Comparison of ENCODE assay signal across 7 cellular contexts in the genomic region with DNA sequence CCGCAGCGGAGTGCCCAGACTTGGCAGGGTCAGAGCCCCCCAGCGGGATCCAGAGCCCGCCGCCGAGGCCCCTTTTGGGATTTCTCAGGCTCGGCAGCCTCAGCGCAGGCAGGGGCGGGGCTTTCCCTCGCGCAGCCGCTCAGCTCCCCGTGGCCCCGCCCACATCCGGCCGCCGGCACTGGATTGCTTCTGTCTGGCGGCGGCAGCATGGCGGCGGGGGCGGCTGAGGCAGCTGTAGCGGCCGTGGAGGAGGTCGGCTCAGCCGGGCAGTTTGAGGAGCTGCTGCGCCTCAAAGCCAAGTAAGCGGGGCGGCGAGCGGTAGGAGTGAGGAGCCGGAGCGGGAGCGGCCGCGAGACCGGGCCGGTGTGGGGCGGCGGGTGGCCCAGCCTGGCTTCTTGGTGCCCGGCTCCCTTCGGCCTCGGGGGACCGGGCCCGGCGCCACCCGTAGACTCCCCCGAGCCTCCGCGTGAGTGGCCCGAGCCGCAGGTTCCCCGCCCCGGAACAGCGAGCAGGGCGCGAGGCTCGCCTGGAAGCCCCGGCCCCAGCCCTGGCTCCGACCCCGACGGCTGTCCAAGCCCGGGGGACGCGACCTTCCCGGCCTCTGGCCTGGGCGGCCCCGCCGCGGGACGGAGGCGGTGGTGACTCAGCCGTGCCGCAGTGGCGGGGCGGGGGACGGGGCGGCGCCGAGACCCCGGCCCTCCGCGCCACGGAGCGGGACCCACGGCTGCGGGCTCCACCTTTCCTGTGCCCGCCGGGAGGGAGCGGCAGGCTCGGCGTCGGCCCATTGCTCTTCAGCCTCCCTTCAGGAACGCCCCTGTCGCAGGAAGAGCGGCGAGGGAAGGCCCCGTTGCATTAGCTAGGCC.
A peak's percentile ranks its signal among the peaks of the same experiment; 100 is the strongest.
DNase-seq lines count a peak whose midpoint lies in the region; ATAC-seq and TF ChIP-seq lines count a peak whose summit lies in the region.

A gene (plus strand): TSS at position 178 of the 863 bp plus-strand sequence. CDS start 30 bp downstream, at position 208.

- peak within 1 kb of the TSS; percentile 87 for H3K27ac Mint-ChIP-seq in T-helper 2 cell treated with Interferon-gamma antibody and Interleukin-4, amounts not matched to agents 5 μg/mL and 100 μg/mL, for 36 hours

- H3K4me3 ChIP-seq in astrocyte of the cerebellum (ENCODE audit: low read depth, low read length): peak within 1 kb of the TSS; percentile 73

- H3K4me3 Mint-ChIP-seq in T-helper 2 cell treated with Interferon-gamma antibody and Interleukin-4, amounts not matched to agents 5 μg/mL and 100 μg/mL, for 36 hours: peak within 1 kb of the TSS; percentile 89

- in situ Hi-C loops in GM13977 (cut with MboI; ENCODE audit: low pct_unique_long_range_greater_than_20kb, low sequenced_read_pairs, unreplicated experiment): no loop called here
- in situ Hi-C loops in astrocyte of the cerebellum (cut with HindIII; ENCODE audit: low sequenced_read_pairs): no loop called here

- no peaks in the 10 kb centered on the region for H3K9me3 Mint-ChIP-seq in T-helper 2 cell treated with Interferon-gamma antibody and Interleukin-4, amounts not matched to agents 5 μg/mL and 100 μg/mL, for 36 hours

- peaks cover 12% of the 10 kb centered on the region for H3K27me3 Mint-ChIP-seq in T-helper 2 cell treated with Interferon-gamma antibody and Interleukin-4, amounts not matched to agents 5 μg/mL and 100 μg/mL, for 36 hours (ENCODE audit: low read depth)

- H3K4me1 Mint-ChIP-seq in T-helper 2 cell treated with Interferon-gamma antibody and Interleukin-4, amounts not matched to agents 5 μg/mL and 100 μg/mL, for 36 hours (ENCODE audit: low read depth): peaks cover 31% of the 10 kb centered on the region

- H3K36me3 Mint-ChIP-seq in T-helper 2 cell treated with Interferon-gamma antibody and Interleukin-4, amounts not matched to agents 5 μg/mL and 100 μg/mL, for 36 hours (ENCODE audit: low read depth): peaks cover 7% of the 10 kb centered on the region

- TF ChIP-seq CTCF in GM13977 (IDR thresholded peaks at IDR 0.05; ENCODE audit: extremely low read depth, insufficient read depth, missing control alignments) (no peak), astrocyte of the cerebellum (IDR thresholded peaks at IDR 0.05; ENCODE audit: low read depth, low read length, missing control alignments) (no peak)

- peak; percentile 98 for DNase-seq in GM13977 (ENCODE audit: low spot score)
- DNase-seq in NCI-H1436 treated with DMSO at 0.1 percent for 48 hours (lab: John Stamatoyannopoulos, UW): peak; percentile 13
- DNase-seq in T-helper 2 cell treated with Interferon-gamma antibody and Interleukin-4, amounts not matched to agents 5 μg/mL and 100 μg/mL, for 36 hours (ENCODE audit: low spot score): peak; percentile 89
- peak; percentile 36 for DNase-seq in astrocyte of the cerebellum (ENCODE audit: low read depth)
- peak; percentile 93 for DNase-seq in hepatic stellate cell (ENCODE audit: low spot score)
- peak; percentile 94 for DNase-seq in retina

- ATAC-seq in HG02678 (IDR thresholded peaks at IDR 0.05; ENCODE audit: unreplicated experiment): peak; percentile 86

Comparison
In these comparisons a context has a peak if more than half of its experiments do, and no peak if none do; other contexts are left out.
1. Peak in every context shown above with its lines: DNase-seq, ATAC-seq and H3K4me3 ChIP-seq.
2. DNase-seq: peak in every context shown above with its lines; median percentile 98 in GM13977; 94 in retina; 93 in hepatic stellate cell; 89 in T-helper 2 cell treated with Interferon-gamma antibody and Interleukin-4, amounts not matched to agents 5 μg/mL and 100 μg/mL, for 36 hours; 36 in astrocyte of the cerebellum; 13 in NCI-H1436 treated with DMSO at 0.1 percent for 48 hours.